Comparison of ENCODE assay signal across 20 cellular contexts in genomic region chr3:160617636-160618035, GRCh38. TPM values are rescaled to one million over a fixed set of nuclear protein-coding genes. Genes with fewer than 3 reads are reported as not detected.
"Had no signal": no experiment of that assay in that cellular context is flagged by ENCODE, and none has a peak within 500 bp of the region (broad histone marks: within the 10 kb centered on the region; RNA-seq: fewer than 3 reads in every experiment).

No MANE protein-coding gene starts in this region.

- H3K4me3 ChIP-seq: cardiac muscle cell, esophagus squamous epithelium, lower lobe of right lung, thoracic aorta had no signal

- FAIRE-seq: astrocyte, endometrium had no signal

- H3K36me3 Mint-ChIP-seq: mesothelial cell of epicardium had no signal

- H3K36me3 ChIP-seq: cardiac muscle cell, esophagus squamous epithelium, lower lobe of right lung, thoracic aorta had no signal

- H3K27ac Mint-ChIP-seq: activated naive CD4-positive, alpha-beta T cell treated with anti-CD3 and anti-CD28 coated beads for 36 hours; activated T-helper 2 cell treated with anti-CD3 and anti-CD28 coated beads, Interferon-gamma antibody, Interleukin-2, Interleukin-4, amounts not matched to agents 10 μg/mL and 5 μg/mL and 100 μg/mL, durations not matched to agents 14 hours and 24 hours and 36 hours; mesothelial cell of epicardium; nephron progenitor cell had no signal

- H3K9me3 ChIP-seq: esophagus squamous epithelium, lower lobe of right lung, thoracic aorta had no signal

- H3K4me1 Mint-ChIP-seq: mesothelial cell of epicardium had no signal

- H3K27ac ChIP-seq: cardiac muscle cell, esophagus squamous epithelium, lower lobe of right lung, thoracic aorta had no signal

- H3K9me3 Mint-ChIP-seq: activated naive CD4-positive, alpha-beta T cell treated with anti-CD3 and anti-CD28 coated beads for 36 hours; activated T-helper 2 cell treated with anti-CD3 and anti-CD28 coated beads, Interferon-gamma antibody, Interleukin-2, Interleukin-4, amounts not matched to agents 10 μg/mL and 5 μg/mL and 100 μg/mL, durations not matched to agents 14 hours and 24 hours and 36 hours; mesothelial cell of epicardium; nephron progenitor cell had no signal

- DNase-seq: activated CD4-positive, alpha-beta T cell treated with anti-CD3 and anti-CD28 coated beads for 1 hour; activated CD4-positive, alpha-beta T cell treated with anti-CD3 and anti-CD28 coated beads, Interleukin-2, amount 50 U/mL, for 4 hours; activated naive CD4-positive, alpha-beta T cell treated with anti-CD3 and anti-CD28 coated beads for 36 hours; esophagus squamous epithelium; foreskin fibroblast; hypothalamus; lower lobe of right lung; nephron progenitor cell; stimulated activated CD4-positive, alpha-beta T cell treated with anti-CD3 and anti-CD28 coated beads, Interleukin-12 subunit alpha, Interleukin-12 subunit beta, amount 100 ng/mL, for 4 hours; stimulated activated CD4-positive, alpha-beta T cell treated with anti-CD3 and anti-CD28 coated beads, Interleukin-2, amount 100 ng/mL, for 24 hours; T-helper 1 cell; T1000 had no signal

- H3K27me3 ChIP-seq: cardiac muscle cell, esophagus squamous epithelium had no signal

- H3K4me1 ChIP-seq: lower lobe of right lung had no signal

- H3K4me3 Mint-ChIP-seq: activated naive CD4-positive, alpha-beta T cell treated with anti-CD3 and anti-CD28 coated beads for 36 hours; mesothelial cell of epicardium; nephron progenitor cell had no signal

RNA-seq across cellular contexts. Expression of gene ARL14, which starts 59.3 kb away (rescaled TPM):
- total RNA-seq: activated naive CD4-positive, alpha-beta T cell treated with anti-CD3 and anti-CD28 coated beads for 36 hours; activated T-helper 2 cell treated with anti-CD3 and anti-CD28 coated beads, Interferon-gamma antibody, Interleukin-2, Interleukin-4, amounts not matched to agents 10 μg/mL and 5 μg/mL and 100 μg/mL, durations not matched to agents 14 hours and 24 hours and 36 hours; cardiac muscle cell; lower lobe of right lung; mesothelial cell of epicardium; osteocyte; pulmonary artery endothelial cell had no signal
- polyA plus RNA-seq: cardiac muscle cell had no signal
